ENCODE assay signal across 16 cellular contexts in genomic region chr2:97715951-97716694, GRCh38. TPM values are rescaled to one million over a fixed set of nuclear protein-coding genes. Genes with fewer than 3 reads are reported as not detected.
A peak's percentile ranks its signal among the peaks of the same experiment; 100 is the strongest.
DNase-seq lines count a peak whose midpoint lies in the region; ATAC-seq, FAIRE-seq and TF ChIP-seq lines count a peak whose summit lies in the region.
"Had no signal": no experiment of that assay in that cellular context is flagged by ENCODE, and none has a peak within 500 bp of the region (broad histone marks: within the 10 kb centered on the region; RNA-seq: fewer than 3 reads in every experiment).

No MANE protein-coding gene starts in this region.

- peaks cover 92% of the 10 kb centered on the region for H3K4me1 ChIP-seq in CD4-positive, alpha-beta memory T cell (ENCODE audit: insufficient read depth, low read length)
- H3K4me1 ChIP-seq in HEK293 (ENCODE audit: control insufficient read depth, insufficient read depth, low read length): no peaks in the 10 kb centered on the region
- peaks cover 15 to 37% of the 10 kb centered on the region in 2 experiments for H3K4me1 ChIP-seq in K562 (replicated peaks in 1 of 2; ENCODE audit: control insufficient read depth in 2 of 2, insufficient read depth in 2 of 2, low read length in 2 of 2)

- POLR2A ChIA-PET in CD4-positive, alpha-beta memory T cell (lab: Charles Lee; ENCODE audit: partially characterized antibody): interaction anchor here (0.6 to 12.8 kb wide), 7 partner anchors 11 to 858 kb away, joined by 3 to 284 read pairs (median 27); partner anchors contain the start of genes ACTR1B and COX5B
- POLR2A ChIA-PET in HEK293 (lab: Yijun Ruan, JAX): no interaction called here
- POLR2A ChIA-PET in K562 (lab: Yijun Ruan, JAX): no interaction called here

- no peak for FAIRE-seq in K562 (lab: Jason Lieb, UNC)
- FAIRE-seq: keratinocyte had no signal

- no peaks in the 10 kb centered on the region for H3K9me3 ChIP-seq in CD4-positive, alpha-beta memory T cell (ENCODE audit: control insufficient read depth in 1 of 2, low read length in 2 of 2)
- H3K9me3 ChIP-seq in HEK293 (ENCODE audit: control insufficient read depth, insufficient read depth, low read depth, low read length) (no peaks in the 10 kb centered on the region), K562 (replicated peaks; ENCODE audit: control insufficient read depth, insufficient read depth, low read depth, low read length) (no peaks in the 10 kb centered on the region)

- H3K9ac ChIP-seq in K562 (ENCODE audit: insufficient read depth in 1 of 2, low read depth in 2 of 2, low read length in 2 of 2): no peak overlapping the region; a peak in 1 of 4 replicates

- 45% methylated on average over 9 of the region's 9 CpGs for WGBS in K562 (ENCODE audit: insufficient coverage, low coverage, missing lambda C conversion rate)

- CTCF ChIA-PET in CD4-positive, alpha-beta memory T cell (lab: Charles Lee; ENCODE audit: partially characterized antibody): interaction anchor here (1.2 to 10.5 kb wide), 4 partner anchors 10 to 32 kb away, joined by 3 to 119 read pairs (median 14); no protein-coding TSS in a partner anchor
- CTCF ChIA-PET in HEK293 (lab: Yijun Ruan, JAX): interaction anchor here (0.6 to 1.7 kb wide), 2 partner anchors 16 to 634 kb away, joined by 3 to 4 read pairs; no protein-coding TSS in a partner anchor
- CTCF ChIA-PET in K562 (lab: Yijun Ruan, JAX; ENCODE audit: low intra/inter-chr PET ratio): no interaction called here

- no peaks in the 10 kb centered on the region for H3K9me3 Mint-ChIP-seq in CD4-positive, alpha-beta memory T cell
- no peaks in the 10 kb centered on the region for H3K9me3 Mint-ChIP-seq in neural crest cell

- peak overlapping the region; percentile 91 to 100 (median 99) for H3K27ac Mint-ChIP-seq in CD4-positive, alpha-beta memory T cell
- H3K27ac Mint-ChIP-seq in neural crest cell (ENCODE audit: unreplicated experiment): peak overlapping the region; percentile 1

- H3K36me3 Mint-ChIP-seq in CD4-positive, alpha-beta memory T cell: peaks cover 46 to 68% of the 10 kb centered on the region in 2 donors
- no peaks in the 10 kb centered on the region for H3K36me3 Mint-ChIP-seq in neural crest cell (ENCODE audit: low read depth)

- no peak for DNase-seq in CD4-positive, alpha-beta memory T cell
- DNase-seq in K562 (ENCODE audit: extremely low read depth in 1 of 4, low spot score in 3 of 4) (no peak), neural crest cell (ENCODE audit: low read depth, low spot score) (no peak), DMS153 treated with DMSO at 0.1 percent for 48 hours (lab: John Stamatoyannopoulos, UW; ENCODE audit: unreplicated experiment) (no peak), NCI-H748 treated with DMSO at 0.1 percent for 48 hours (lab: John Stamatoyannopoulos, UW) (no peak), NCI-H2171 (lab: John Stamatoyannopoulos, UW) (no peak)
- DNase-seq: activated CD4-positive, alpha-beta T cell treated with anti-CD3 and anti-CD28 coated beads, Interleukin-2, amount 50 U/mL, for 1 hour; cerebellar nuclear complex; Karpas-422; NCI-H524; retina; stimulated activated CD4-positive, alpha-beta T cell treated with anti-CD3 and anti-CD28 coated beads, Interleukin-4, amount 100 ng/mL, for 1 hour had no signal

- BruUV-seq in K562 (replicated peaks; lab: Mats Ljungman, UMichigan): no TSS peak

- ATAC-seq in K562: no peak
- ATAC-seq: Panc1 had no signal

- H3K4me3 ChIP-seq in CD4-positive, alpha-beta memory T cell (ENCODE audit: low read length in 2 of 2): peak overlapping the region; percentile 90 to 94
- H3K4me3 ChIP-seq in HEK293 (ENCODE audit: low read depth, low read length): no peak overlapping the region
- H3K4me3 ChIP-seq in K562: no peak overlapping the region

- peak overlapping the region; percentile 93 to 98 (median 96) for H3K4me3 Mint-ChIP-seq in CD4-positive, alpha-beta memory T cell
- no peak overlapping the region for H3K4me3 Mint-ChIP-seq in neural crest cell

- H3K36me3 ChIP-seq in CD4-positive, alpha-beta memory T cell (ENCODE audit: insufficient read depth, low read length): peaks cover 12% of the 10 kb centered on the region
- H3K36me3 ChIP-seq in HEK293 (ENCODE audit: control insufficient read depth in 2 of 2, insufficient read depth in 1 of 2, low read length in 2 of 2) (no peaks in the 10 kb centered on the region), K562 (ENCODE audit: control insufficient read depth, insufficient read depth, low read length) (no peaks in the 10 kb centered on the region)

- TF ChIP-seq RAD21 in K562 (CRISPR knock-in tag; conservative IDR thresholded peaks at IDR 0.05 in 1 of 2, IDR thresholded peaks at IDR 0.05 in 1 of 2): no peak

- H3K4me1 Mint-ChIP-seq in CD4-positive, alpha-beta memory T cell: peaks cover 65 to 98% (median 79%) of the 10 kb centered on the region in 4 donors
- peaks cover 18% of the 10 kb centered on the region for H3K4me1 Mint-ChIP-seq in neural crest cell

- no peaks in the 10 kb centered on the region for H3K79me2 ChIP-seq in K562 (ENCODE audit: control insufficient read depth, insufficient read depth, low read length)

- peaks cover 4% of the 10 kb centered on the region; the same call in 1 of the 2 replicates for H4K20me1 ChIP-seq in K562 (replicated peaks; ENCODE audit: control insufficient read depth, insufficient read depth, low read length)

- H2AFZ ChIP-seq in K562 (ENCODE audit: low read depth, low read length): no peak overlapping the region

- no peak overlapping the region for H3K4me2 ChIP-seq in K562 (ENCODE audit: insufficient read depth, low read length)

- in situ Hi-C loops in K562 (cut with MboI): no loop called here

- no peak for TF ChIP-seq POLR2A in K562 (conservative IDR thresholded peaks at IDR 0.05)

- H3K9me1 ChIP-seq in K562 (ENCODE audit: control insufficient read depth, insufficient read depth, low read length): peaks cover 3% of the 10 kb centered on the region

- intact Hi-C loops in CD4-positive, alpha-beta memory T cell (cut with micrococcal nuclease): loop anchor here (10.0 kb wide), 1 partner anchor 279 kb away; the partner anchor contains the start of gene TMEM131
- intact Hi-C loops in K562 (cut with micrococcal nuclease): no loop called here

- no peak for TF ChIP-seq EP300 in K562 (IDR thresholded peaks at IDR 0.05; ENCODE audit: low read length)

- no peaks in the 10 kb centered on the region for H3K27me3 ChIP-seq in CD4-positive, alpha-beta memory T cell (ENCODE audit: insufficient read depth, low read length)
- peaks cover 0 to 10% of the 10 kb centered on the region in 2 experiments; a peak in 2 of 5 replicates for H3K27me3 ChIP-seq in K562 (ENCODE audit: control insufficient read depth in 2 of 2, insufficient read depth in 2 of 2, low read length in 2 of 2)

- H3K27ac ChIP-seq in CD4-positive, alpha-beta memory T cell (ENCODE audit: low read depth, low read length): peak overlapping the region; percentile 91
- H3K27ac ChIP-seq in HEK293 (ENCODE audit: extremely low read depth, low read depth, low read length): no peak overlapping the region
- no peak overlapping the region for H3K27ac ChIP-seq in K562 (ENCODE audit: extremely low read depth, low read depth, low read length)

- TF ChIP-seq CTCF in HEK293 (tag by site-specific recombination; IDR thresholded peaks at IDR 0.05) (no peak), K562 (IDR thresholded peaks at IDR 0.05 in 2 of 3, conservative IDR thresholded peaks at IDR 0.05 in 1 of 3; ENCODE audit: insufficient read depth in 2 of 3, low read depth in 1 of 3, low read length in 3 of 3) (no peak), neural crest cell (conservative IDR thresholded peaks at IDR 0.05) (no peak)

- no peaks in the 10 kb centered on the region for H3K27me3 Mint-ChIP-seq in CD4-positive, alpha-beta memory T cell
- H3K27me3 Mint-ChIP-seq in neural crest cell (ENCODE audit: low read depth): no peaks in the 10 kb centered on the region

RNA-seq across cellular contexts. Expression of gene ZAP70, which starts 2.7 kb away (rescaled TPM):
- 100 to 1,000 TPM; 404 to 419 TPM for total RNA-seq in CD4-positive, alpha-beta memory T cell
- 100 to 1,000 TPM; 140 to 149 TPM for polyA plus RNA-seq in CD4-positive, alpha-beta memory T cell
- total RNA-seq in K562 (2011; cell fraction: chromatin; rRNA removed; ENCODE audit: low replicate concordance): 0.58 and 3.1 TPM in 2 replicates
- 1.8 and 2.0 TPM in 2 replicates for total RNA-seq in K562 (2011; cell fraction: nucleolus; rRNA removed)
- total RNA-seq in K562 (2011; cell fraction: nucleoplasm; rRNA removed): 0.81 and 1.7 TPM in 2 replicates
- 0.41 and 0.49 TPM in 2 replicates for total RNA-seq in K562 (2014; rRNA removed)
- total RNA-seq in K562 (2014; rRNA removed; fragmentation: Illumina TruSeq; extraction: Trizol): 0.07 TPM in 1 of 2 replicates, not detected in the other
- 0.18 and 0.19 TPM in 2 replicates for total RNA-seq in K562 (2015; rRNA removed; fragmentation: Illumina TruSeq; extraction: Trizol)
- 0.80 and 0.98 TPM in 2 replicates for total RNA-seq in K562 (2021)
- polyA plus RNA-seq in K562 (2011; rRNA removed): 0.35 and 0.39 TPM in 2 replicates
- polyA plus RNA-seq in K562 (2011; cell fraction: cytosol; rRNA removed): 0.18 and 0.63 TPM in 2 replicates
- polyA plus RNA-seq in K562 (2011; cell fraction: nucleus; rRNA removed): 2.9 and 5.1 TPM in 2 replicates
- polyA plus RNA-seq in K562 (2012): 0.76 and 3.9 TPM in 2 replicates
- polyA plus RNA-seq in K562 (2014; fragmentation: Illumina TruSeq; extraction: Trizol): 0.21 and 0.22 TPM in 2 replicates
- polyA plus RNA-seq in K562 (2014; fragmentation: Nextera tagmentation; extraction: Ambion mirVana): under 1 TPM in 1 of 2 experiments, not detected in 1; 0.06 TPM
- 0.20 and 0.76 TPM in 2 replicates for polyA plus RNA-seq in K562 (2014; rRNA removed)
- polyA minus RNA-seq in K562 (2011; rRNA and poly(A)+ RNA removed): 0.15 and 0.46 TPM in 2 replicates
- polyA minus RNA-seq in K562 (2011; cell fraction: cytosol; rRNA and poly(A)+ RNA removed): not detected in 2 replicates
- polyA minus RNA-seq in K562 (2011; cell fraction: nucleus; rRNA and poly(A)+ RNA removed): 0.81 TPM in 1 of 2 replicates, not detected in the other
- 2.4 and 2.8 TPM in 2 replicates for total RNA-seq in neural crest cell
- total RNA-seq: epithelial cell of proximal tubule had no signal

RNA-seq across cellular contexts. Expression of gene C2orf92, which starts 46.6 kb away (rescaled TPM):
- total RNA-seq in CD4-positive, alpha-beta memory T cell: 10 to 100 TPM; 13.0 to 13.3 TPM
- polyA plus RNA-seq in CD4-positive, alpha-beta memory T cell: not detected
- 36.2 and 42.2 TPM in 2 replicates for total RNA-seq in K562 (2011; cell fraction: chromatin; rRNA removed; ENCODE audit: low replicate concordance)
- 17.0 and 25.8 TPM in 2 replicates for total RNA-seq in K562 (2011; cell fraction: nucleolus; rRNA removed)
- 19.2 and 23.9 TPM in 2 replicates for total RNA-seq in K562 (2011; cell fraction: nucleoplasm; rRNA removed)
- total RNA-seq in K562 (2014; rRNA removed): 2.2 TPM in 2 replicates
- 3.6 and 5.0 TPM in 2 replicates for total RNA-seq in K562 (2014; rRNA removed; fragmentation: Illumina TruSeq; extraction: Trizol)
- 6.7 and 6.8 TPM in 2 replicates for total RNA-seq in K562 (2015; rRNA removed; fragmentation: Illumina TruSeq; extraction: Trizol)
- total RNA-seq in K562 (2021): 4.0 and 4.5 TPM in 2 replicates
- polyA plus RNA-seq in K562 (2011; rRNA removed): 6.1 and 7.1 TPM in 2 replicates
- polyA plus RNA-seq in K562 (2011; cell fraction: cytosol; rRNA removed): 1.4 and 2.2 TPM in 2 replicates
- 22.7 and 23.4 TPM in 2 replicates for polyA plus RNA-seq in K562 (2011; cell fraction: nucleus; rRNA removed)
- polyA plus RNA-seq in K562 (2012): 5.3 and 10.9 TPM in 2 replicates
- 3.4 and 4.0 TPM in 2 replicates for polyA plus RNA-seq in K562 (2014; fragmentation: Illumina TruSeq; extraction: Trizol)
- polyA plus RNA-seq in K562 (2014; fragmentation: Nextera tagmentation; extraction: Ambion mirVana): 1 to 10 TPM in 1 of 2 experiments, under 1 TPM in 1; 0.65 to 1.2 TPM
- 4.2 and 6.0 TPM in 2 replicates for polyA plus RNA-seq in K562 (2014; rRNA removed)
- 11.2 and 14.2 TPM in 2 replicates for polyA minus RNA-seq in K562 (2011; rRNA and poly(A)+ RNA removed)
- polyA minus RNA-seq in K562 (2011; cell fraction: cytosol; rRNA and poly(A)+ RNA removed): 1.4 and 2.4 TPM in 2 replicates
- 9.6 and 20.2 TPM in 2 replicates for polyA minus RNA-seq in K562 (2011; cell fraction: nucleus; rRNA and poly(A)+ RNA removed)
- total RNA-seq in neural crest cell: 10.3 and 12.5 TPM in 2 replicates

RNA-seq across cellular contexts. Expression of gene ACTR1B, which starts 52.3 kb away (rescaled TPM):
- total RNA-seq in CD4-positive, alpha-beta memory T cell: 10 to 100 TPM; 96.1 to 97.6 TPM
- polyA plus RNA-seq in CD4-positive, alpha-beta memory T cell: 10 to 100 TPM; 12.0 to 15.5 TPM
- total RNA-seq in K562 (2011; cell fraction: chromatin; rRNA removed; ENCODE audit: low replicate concordance): 58.6 and 187 TPM in 2 replicates
- 122 and 125 TPM in 2 replicates for total RNA-seq in K562 (2011; cell fraction: nucleolus; rRNA removed)
- 80.8 and 84.3 TPM in 2 replicates for total RNA-seq in K562 (2011; cell fraction: nucleoplasm; rRNA removed)
- total RNA-seq in K562 (2014; rRNA removed): 22.1 and 27.9 TPM in 2 replicates
- 12.0 and 16.2 TPM in 2 replicates for total RNA-seq in K562 (2014; rRNA removed; fragmentation: Illumina TruSeq; extraction: Trizol)
- total RNA-seq in K562 (2015; rRNA removed; fragmentation: Illumina TruSeq; extraction: Trizol): 26.4 and 26.7 TPM in 2 replicates
- 41.0 and 43.0 TPM in 2 replicates for total RNA-seq in K562 (2021)
- polyA plus RNA-seq in K562 (2011; rRNA removed): 40.9 and 47.4 TPM in 2 replicates
- polyA plus RNA-seq in K562 (2011; cell fraction: cytosol; rRNA removed): 50.7 and 71.9 TPM in 2 replicates
- polyA plus RNA-seq in K562 (2011; cell fraction: nucleus; rRNA removed): 306 and 320 TPM in 2 replicates
- 37.9 and 120 TPM in 2 replicates for polyA plus RNA-seq in K562 (2012)
- 22.5 and 29.2 TPM in 2 replicates for polyA plus RNA-seq in K562 (2014; fragmentation: Illumina TruSeq; extraction: Trizol)
- 1 to 10 TPM in 1 of 2 experiments, under 1 TPM in 1; 0.49 to 2.3 TPM for polyA plus RNA-seq in K562 (2014; fragmentation: Nextera tagmentation; extraction: Ambion mirVana)
- 42.3 and 46.1 TPM in 2 replicates for polyA plus RNA-seq in K562 (2014; rRNA removed)
- 16.2 and 25.4 TPM in 2 replicates for polyA minus RNA-seq in K562 (2011; rRNA and poly(A)+ RNA removed)
- polyA minus RNA-seq in K562 (2011; cell fraction: cytosol; rRNA and poly(A)+ RNA removed): 19.1 and 23.3 TPM in 2 replicates
- polyA minus RNA-seq in K562 (2011; cell fraction: nucleus; rRNA and poly(A)+ RNA removed): 68.1 and 83.7 TPM in 2 replicates
- 62.6 and 63.4 TPM in 2 replicates for total RNA-seq in neural crest cell

Comparison
In these comparisons a context has a peak if more than half of its experiments do, and no peak if none do; other contexts are left out.
1. H3K4me3 ChIP-seq: peak in CD4-positive, alpha-beta memory T cell (2 of 2); none in HEK293 (single experiment) and K562 (single experiment).
2. RNA of gene ZAP70, which starts 2.7 kb away (total RNA-seq): 404 to 419 TPM in CD4-positive, alpha-beta memory T cell; 2.4 to 2.8 TPM in neural crest cell and 0.07 to 3.1 TPM in K562; every median in the first group is over 10 times any median in the second.